In genomic region chr7:56328327-56328726, GRCh38 we compare ENCODE assay signal across 7 cellular contexts.
DNase-seq lines count a peak whose midpoint lies in the region; ATAC-seq, FAIRE-seq and TF ChIP-seq lines count a peak whose summit lies in the region.
"Not testable (repeated sequence)": the region's sequence is repeated elsewhere in the genome, so short reads cannot be mapped to it uniquely, and the experiment has no call there.

No MANE protein-coding gene starts in this region.

- intact Hi-C loops in Panc1 (cut with micrococcal nuclease; ENCODE audit: unreplicated experiment), result not testable (repeated sequence)
- intact Hi-C loops in HepG2 (cut with micrococcal nuclease; ENCODE audit: unreplicated experiment), result loop anchor here (5.0 kb wide), 1 partner anchor 1154 kb away; no protein-coding TSS in a partner anchor

- not testable (repeated sequence) for TF ChIP-seq RAD21 in HepG2 (CRISPR knock-in tag; IDR thresholded peaks at IDR 0.05)

- POLR2A ChIA-PET in Panc1 (lab: Charles Lee); HepG2 (lab: Yijun Ruan, JAX): not testable (repeated sequence)

- H3K9me3 ChIP-seq in BE2C; Panc1 (ENCODE audit: control insufficient read depth, insufficient read depth, low read depth, low read length); HepG2 (ENCODE audit: low read length): not testable (repeated sequence)

- CTCF ChIA-PET in Panc1 (lab: Charles Lee); HepG2 (lab: Yijun Ruan, JAX; ENCODE audit: low intra/inter-chr PET ratio, low total read pairs): not testable (repeated sequence)

- H3K4me3 ChIP-seq in BE2C (ENCODE audit: low read depth, low read length); Panc1 (ENCODE audit: low read depth in 2 of 2, low read length in 2 of 2); HepG2 (replicated peaks in 1 of 3; ENCODE audit: insufficient read depth in 1 of 3, low read depth in 2 of 3, low read length in 3 of 3): not testable (repeated sequence)

- not testable (repeated sequence) for H3K9ac ChIP-seq in HepG2 (ENCODE audit: insufficient read depth, low read depth, low read length)

- not testable (repeated sequence) for H3K4me1 ChIP-seq in BE2C; Panc1 (ENCODE audit: control insufficient read depth, insufficient read depth, low read length); HepG2 (ENCODE audit: insufficient read depth, low read length)

- not testable (repeated sequence) for H3K27ac ChIP-seq in Panc1 (ENCODE audit: low read length); HepG2 (ENCODE audit: extremely low read length, insufficient read depth, low read length)

- TF ChIP-seq EP300 in HepG2 (IDR thresholded peaks at IDR 0.05; ENCODE audit: low read depth in 2 of 2, low read length in 2 of 2); HepG2 (CRISPR knock-in tag; IDR thresholded peaks at IDR 0.05; ENCODE audit: borderline replicate concordance): not testable (repeated sequence)

- not testable (repeated sequence) for H2AFZ ChIP-seq in HepG2 (ENCODE audit: low read length)

- not testable (repeated sequence) for BruUV-seq in Panc1 (replicated peaks; lab: Mats Ljungman, UMichigan); HepG2 (replicated peaks; lab: Mats Ljungman, UMichigan)

- H3K4me2 ChIP-seq in HepG2 (ENCODE audit: low read depth, low read length), result not testable (repeated sequence)

- WGBS in HepG2 (ENCODE audit: low lambda C conversion rate), result 0% methylated on average over 1 of the region's 9 CpGs

- in situ Hi-C loops in Panc1 (cut with HindIII; ENCODE audit: low pct_unique_long_range_greater_than_20kb, low sequenced_read_pairs); HepG2 (cut with HindIII; ENCODE audit: extremely low pct_ligation_motif_present, low pct_unique_long_range_greater_than_20kb): not testable (repeated sequence)

- H3K27me3 ChIP-seq in BE2C; Panc1 (ENCODE audit: control insufficient read depth, insufficient read depth, low read length); HepG2 (ENCODE audit: control insufficient read depth in 1 of 2, insufficient read depth in 2 of 2, low read length in 2 of 2): not testable (repeated sequence)

- not testable (repeated sequence) for FAIRE-seq in HepG2 (lab: Jason Lieb, UNC)

- H3K79me2 ChIP-seq in HepG2 (ENCODE audit: insufficient read depth, low read length), result not testable (repeated sequence)

- not testable (repeated sequence) for TF ChIP-seq POLR2A in HepG2 (IDR thresholded peaks at IDR 0.05; ENCODE audit: insufficient read depth in 1 of 2, low read depth in 2 of 2, low read length in 2 of 2)

- peak; percentile 13 for DNase-seq in BE2C
- DNase-seq in EH (ENCODE audit: low read depth), result peak; percentile 0
- peak; percentile 28 for DNase-seq in M059J (ENCODE audit: low read depth)
- peak; percentile 30 for DNase-seq in Panc1 (ENCODE audit: low read depth, low spot score)
- DNase-seq in SK-N-DZ (ENCODE audit: low spot score), result peak; percentile 4
- not testable (repeated sequence) for DNase-seq in HepG2 (ENCODE audit: low spot score)

- peak; percentile 79 for ATAC-seq in Panc1
- ATAC-seq in esophagus mucosa, result peak; percentile 57
- not testable (repeated sequence) for ATAC-seq in HepG2

- not testable (repeated sequence) for TF ChIP-seq CTCF in BE2C (IDR thresholded peaks at IDR 0.05; ENCODE audit: low read depth, low read length); Panc1 (IDR thresholded peaks at IDR 0.05); HepG2 (CRISPR knock-in tag; IDR thresholded peaks at IDR 0.05)

- not testable (repeated sequence) for H4K20me1 ChIP-seq in HepG2 (ENCODE audit: insufficient read depth, low read length)

- H3K36me3 ChIP-seq in BE2C; Panc1 (ENCODE audit: control insufficient read depth, insufficient read depth, low read length); HepG2 (replicated peaks in 1 of 2; ENCODE audit: control insufficient read depth in 1 of 2, insufficient read depth in 2 of 2, low read length in 2 of 2): not testable (repeated sequence)

TF ChIP-seq in HepG2, 621 proteins besides CTCF, POLR2A, EP300 and RAD21:
- peak; percentile 92 for TF ChIP-seq CREB1 (IDR thresholded peaks at IDR 0.05)
- TF ChIP-seq CREB1, ATF7 (CRISPR knock-in tag; IDR thresholded peaks at IDR 0.05): not testable (repeated sequence)
- TF ChIP-seq ATF7 (IDR thresholded peaks at IDR 0.05), result peak; percentile 92
- TF ChIP-seq, protein P1, sequence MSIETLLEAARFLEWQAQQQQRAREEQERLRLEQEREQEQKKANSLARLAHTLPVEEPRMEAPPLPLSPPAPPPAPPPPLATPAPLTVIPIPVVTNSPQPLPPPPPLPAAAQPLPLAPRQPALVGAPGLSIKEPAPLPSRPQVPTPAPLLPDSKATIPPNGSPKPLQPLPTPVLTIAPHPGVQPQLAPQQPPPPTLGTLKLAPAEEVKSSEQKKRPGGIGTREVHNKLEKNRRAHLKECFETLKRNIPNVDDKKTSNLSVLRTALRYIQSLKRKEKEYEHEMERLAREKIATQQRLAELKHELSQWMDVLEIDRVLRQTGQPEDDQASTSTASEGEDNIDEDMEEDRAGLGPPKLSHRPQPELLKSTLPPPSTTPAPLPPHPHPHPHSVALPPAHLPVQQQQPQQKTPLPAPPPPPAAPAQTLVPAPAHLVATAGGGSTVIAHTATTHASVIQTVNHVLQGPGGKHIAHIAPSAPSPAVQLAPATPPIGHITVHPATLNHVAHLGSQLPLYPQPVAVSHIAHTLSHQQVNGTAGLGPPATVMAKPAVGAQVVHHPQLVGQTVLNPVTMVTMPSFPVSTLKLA (IDR thresholded peaks at IDR 0.05), result peak; percentile 96
